ENCODE assay signal across 9 cellular contexts in genomic region chr5:154860765-154861164, GRCh38. TPM values are rescaled to one million over a fixed set of nuclear protein-coding genes. Genes with fewer than 3 reads are reported as not detected.
A peak's percentile ranks its signal among the peaks of the same experiment; 100 is the strongest.
DNase-seq lines count a peak whose midpoint lies in the region; ATAC-seq and TF ChIP-seq lines count a peak whose summit lies in the region.
"Had no signal": no experiment of that assay in that cellular context is flagged by ENCODE, and none has a peak within 500 bp of the region (broad histone marks: within the 10 kb centered on the region; RNA-seq: fewer than 3 reads in every experiment).

No MANE protein-coding gene starts in this region.

- peak overlapping the region; percentile 94 to 96 for H3K4me3 Mint-ChIP-seq in activated T-cell treated with anti-CD3 and anti-CD28 coated beads, Interleukin-2, amount 50 U/mL, for 72 hours
- H3K4me3 Mint-ChIP-seq in WTC11: peak overlapping the region; percentile 92; the same call in 1 of the 2 replicates

- H4K20me1 ChIP-seq in hepatocyte (ENCODE audit: insufficient read depth, poor library complexity, severe bottlenecking): peaks cover 38% of the 10 kb centered on the region

- in situ Hi-C loops in G401 (cut with HindIII; ENCODE audit: low sequenced_read_pairs): no loop called here

- H3K9me3 ChIP-seq in hepatocyte (ENCODE audit: low read depth) (no peaks in the 10 kb centered on the region), thymus (ENCODE audit: control insufficient read depth) (no peaks in the 10 kb centered on the region)

- H3K27me3 ChIP-seq in hepatocyte (no peaks in the 10 kb centered on the region), thymus (ENCODE audit: control insufficient read depth, insufficient read depth) (no peaks in the 10 kb centered on the region)

- H3K27me3 Mint-ChIP-seq in activated T-cell treated with anti-CD3 and anti-CD28 coated beads, Interleukin-2, amount 50 U/mL, for 72 hours (ENCODE audit: low read depth): no peaks in the 10 kb centered on the region
- no peaks in the 10 kb centered on the region for H3K27me3 Mint-ChIP-seq in WTC11 (ENCODE audit: low read depth)

- no peak overlapping the region for H3K4me3 ChIP-seq in hepatocyte
- peak overlapping the region; percentile 88 for H3K4me3 ChIP-seq in thymus (ENCODE audit: low read length)

- H3K4me1 ChIP-seq in hepatocyte (ENCODE audit: insufficient read depth): peaks cover 12% of the 10 kb centered on the region
- H3K4me1 ChIP-seq in thymus (ENCODE audit: control insufficient read depth, insufficient read depth, low read length): peaks cover 9% of the 10 kb centered on the region

- peak overlapping the region; percentile 97 for H3K27ac Mint-ChIP-seq in activated T-cell treated with anti-CD3 and anti-CD28 coated beads, Interleukin-2, amount 50 U/mL, for 72 hours
- H3K27ac Mint-ChIP-seq in WTC11: no peak overlapping the region

- 88% methylated on average over 4 of the region's 4 CpGs for WGBS in hepatocyte (ENCODE audit: low lambda C conversion rate, missing lambda C conversion rate)
- WGBS in thymus: 27% methylated on average over 4 of the region's 4 CpGs

- H3K36me3 ChIP-seq in hepatocyte (replicated peaks; ENCODE audit: insufficient read depth, low read depth): no peaks in the 10 kb centered on the region
- H3K36me3 ChIP-seq in thymus (ENCODE audit: control insufficient read depth, insufficient read depth): peaks cover 23% of the 10 kb centered on the region

- H3K36me3 Mint-ChIP-seq in activated T-cell treated with anti-CD3 and anti-CD28 coated beads, Interleukin-2, amount 50 U/mL, for 72 hours (ENCODE audit: insufficient read depth in 2 of 2): peaks cover 8 to 21% of the 10 kb centered on the region in 2 donors
- peaks cover 31% of the 10 kb centered on the region for H3K36me3 Mint-ChIP-seq in WTC11

- H3K27ac ChIP-seq in hepatocyte (peak overlapping the region; percentile 94), thymus (ENCODE audit: low read depth) (no peak overlapping the region)

- no peak for ATAC-seq in activated T-cell treated with anti-CD3 and anti-CD28 coated beads, Interleukin-2, amount 50 U/mL, for 72 hours (replicated peaks in 1 of 2)
- ATAC-seq in WTC11 (no peak), HG03520 (IDR thresholded peaks at IDR 0.05; ENCODE audit: unreplicated experiment) (no peak)

- peak overlapping the region; percentile 85 for H3K4me2 ChIP-seq in hepatocyte

- no peak for DNase-seq in activated T-cell treated with anti-CD3 and anti-CD28 coated beads, Interleukin-2, amount 50 U/mL, for 72 hours
- no peak for DNase-seq in activated T-cell treated with anti-CD3 and anti-CD28 coated beads, Interleukin-2, amount 50 U/mL, for 1 hour
- DNase-seq in WTC11 (ENCODE audit: low spot score) (no peak), hepatocyte (ENCODE audit: low spot score) (no peak), G401 (ENCODE audit: low spot score) (no peak)
- DNase-seq in activated CD4-positive, CD25-positive, alpha-beta regulatory T cell (lab: John Stamatoyannopoulos, UW): no peak
- DNase-seq: NCI-H526 had no signal

- POLR2A ChIA-PET in WTC11 (lab: Charles Lee): no interaction called here

- TF ChIP-seq CTCF in WTC11 (IDR thresholded peaks at IDR 0.05) (no peak), hepatocyte (IDR thresholded peaks at IDR 0.05; ENCODE audit: poor library complexity) (no peak)

- peaks cover 56% of the 10 kb centered on the region for H3K4me1 Mint-ChIP-seq in activated T-cell treated with anti-CD3 and anti-CD28 coated beads, Interleukin-2, amount 50 U/mL, for 72 hours (ENCODE audit: low read depth)
- H3K4me1 Mint-ChIP-seq in WTC11: peaks cover 28% of the 10 kb centered on the region

- no peaks in the 10 kb centered on the region for H3K9me3 Mint-ChIP-seq in activated T-cell treated with anti-CD3 and anti-CD28 coated beads, Interleukin-2, amount 50 U/mL, for 72 hours
- H3K9me3 Mint-ChIP-seq in WTC11: no peaks in the 10 kb centered on the region

- no peaks in the 10 kb centered on the region for H3K9me2 ChIP-seq in hepatocyte (replicated peaks; ENCODE audit: insufficient read depth)

- no peak overlapping the region for H2AFZ ChIP-seq in hepatocyte

- peaks cover 72% of the 10 kb centered on the region for H3K79me2 ChIP-seq in hepatocyte

- CTCF ChIA-PET in WTC11 (lab: Charles Lee): no interaction called here

TF ChIP-seq in WTC11, 78 proteins besides CTCF, POLR2A, EP300 and RAD21 (continues in another document):
- TF ChIP-seq, protein P1, sequence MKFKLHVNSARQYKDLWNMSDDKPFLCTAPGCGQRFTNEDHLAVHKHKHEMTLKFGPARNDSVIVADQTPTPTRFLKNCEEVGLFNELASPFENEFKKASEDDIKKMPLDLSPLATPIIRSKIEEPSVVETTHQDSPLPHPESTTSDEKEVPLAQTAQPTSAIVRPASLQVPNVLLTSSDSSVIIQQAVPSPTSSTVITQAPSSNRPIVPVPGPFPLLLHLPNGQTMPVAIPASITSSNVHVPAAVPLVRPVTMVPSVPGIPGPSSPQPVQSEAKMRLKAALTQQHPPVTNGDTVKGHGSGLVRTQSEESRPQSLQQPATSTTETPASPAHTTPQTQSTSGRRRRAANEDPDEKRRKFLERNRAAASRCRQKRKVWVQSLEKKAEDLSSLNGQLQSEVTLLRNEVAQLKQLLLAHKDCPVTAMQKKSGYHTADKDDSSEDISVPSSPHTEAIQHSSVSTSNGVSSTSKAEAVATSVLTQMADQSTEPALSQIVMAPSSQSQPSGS (CRISPR knock-in tag; IDR thresholded peaks at IDR 0.05; ENCODE audit: borderline replicate concordance, low read depth): no peak
- TF ChIP-seq ZNF232 (CRISPR knock-in tag; IDR thresholded peaks at IDR 0.05) (no peak), E2F5 (CRISPR knock-in tag; IDR thresholded peaks at IDR 0.05) (no peak), NR1H2 (CRISPR knock-in tag; IDR thresholded peaks at IDR 0.05) (no peak), NR2C2 (CRISPR knock-in tag; IDR thresholded peaks at IDR 0.05) (no peak), NR3C1 (CRISPR knock-in tag; conservative IDR thresholded peaks at IDR 0.05; ENCODE audit: low read depth) (no peak), TP53 (CRISPR knock-in tag; IDR thresholded peaks at IDR 0.05) (no peak), ELF4 (CRISPR knock-in tag; IDR thresholded peaks at IDR 0.05; ENCODE audit: low read depth) (no peak)
- TF ChIP-seq, protein P2, sequence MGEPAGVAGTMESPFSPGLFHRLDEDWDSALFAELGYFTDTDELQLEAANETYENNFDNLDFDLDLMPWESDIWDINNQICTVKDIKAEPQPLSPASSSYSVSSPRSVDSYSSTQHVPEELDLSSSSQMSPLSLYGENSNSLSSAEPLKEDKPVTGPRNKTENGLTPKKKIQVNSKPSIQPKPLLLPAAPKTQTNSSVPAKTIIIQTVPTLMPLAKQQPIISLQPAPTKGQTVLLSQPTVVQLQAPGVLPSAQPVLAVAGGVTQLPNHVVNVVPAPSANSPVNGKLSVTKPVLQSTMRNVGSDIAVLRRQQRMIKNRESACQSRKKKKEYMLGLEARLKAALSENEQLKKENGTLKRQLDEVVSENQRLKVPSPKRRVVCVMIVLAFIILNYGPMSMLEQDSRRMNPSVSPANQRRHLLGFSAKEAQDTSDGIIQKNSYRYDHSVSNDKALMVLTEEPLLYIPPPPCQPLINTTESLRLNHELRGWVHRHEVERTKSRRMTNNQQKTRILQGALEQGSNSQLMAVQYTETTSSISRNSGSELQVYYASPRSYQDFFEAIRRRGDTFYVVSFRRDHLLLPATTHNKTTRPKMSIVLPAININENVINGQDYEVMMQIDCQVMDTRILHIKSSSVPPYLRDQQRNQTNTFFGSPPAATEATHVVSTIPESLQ (CRISPR knock-in tag; IDR thresholded peaks at IDR 0.05): no peak
- TF ChIP-seq, protein P3, sequence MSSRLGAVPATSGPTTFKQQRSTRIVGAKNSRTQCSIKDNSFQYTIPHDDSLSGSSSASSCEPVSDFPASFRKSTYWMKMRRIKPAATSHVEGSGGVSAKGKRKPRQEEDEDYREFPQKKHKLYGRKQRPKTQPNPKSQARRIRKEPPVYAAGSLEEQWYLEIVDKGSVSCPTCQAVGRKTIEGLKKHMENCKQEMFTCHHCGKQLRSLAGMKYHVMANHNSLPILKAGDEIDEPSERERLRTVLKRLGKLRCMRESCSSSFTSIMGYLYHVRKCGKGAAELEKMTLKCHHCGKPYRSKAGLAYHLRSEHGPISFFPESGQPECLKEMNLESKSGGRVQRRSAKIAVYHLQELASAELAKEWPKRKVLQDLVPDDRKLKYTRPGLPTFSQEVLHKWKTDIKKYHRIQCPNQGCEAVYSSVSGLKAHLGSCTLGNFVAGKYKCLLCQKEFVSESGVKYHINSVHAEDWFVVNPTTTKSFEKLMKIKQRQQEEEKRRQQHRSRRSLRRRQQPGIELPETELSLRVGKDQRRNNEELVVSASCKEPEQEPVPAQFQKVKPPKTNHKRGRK (CRISPR knock-in tag; IDR thresholded peaks at IDR 0.05; ENCODE audit: borderline replicate concordance): no peak

RNA-seq across cellular contexts. Expression of gene CNOT8, which starts 2.3 kb away (rescaled TPM):
- 10 to 100 TPM; 59.3 to 63.8 TPM for total RNA-seq in activated T-cell treated with anti-CD3 and anti-CD28 coated beads, Interleukin-2, amount 50 U/mL, for 72 hours
- total RNA-seq in WTC11 (2021) (51.7 to 58.6 TPM (median 54.4 TPM) in 3 replicates), hepatocyte (63.9 and 84.0 TPM in 2 replicates)
- polyA plus RNA-seq in hepatocyte (42.0 and 46.7 TPM in 2 replicates), thymus (98.2 TPM)
- 63.0 and 69.6 TPM in 2 replicates for total RNA-seq in G401 (2014; rRNA removed; shearing (Covaris generic))

RNA-seq across cellular contexts. Expression of gene FAXDC2, which starts 10.4 kb away (rescaled TPM):
- under 1 TPM in 1 of 2 donors, not detected in 1; 0.43 TPM for total RNA-seq in activated T-cell treated with anti-CD3 and anti-CD28 coated beads, Interleukin-2, amount 50 U/mL, for 72 hours
- total RNA-seq in WTC11 (2021) (3.9 to 6.0 TPM (median 5.5 TPM) in 3 replicates), hepatocyte (23.1 and 29.3 TPM in 2 replicates)
- polyA plus RNA-seq in hepatocyte (27.7 and 28.5 TPM in 2 replicates), thymus (17.6 TPM)
- 7.9 and 10.3 TPM in 2 replicates for total RNA-seq in G401 (2014; rRNA removed; shearing (Covaris generic))
